In genomic region chr7:73977626-73978618, GRCh38 we compare ENCODE assay signal across 11 cellular contexts. TPM values are rescaled to one million over a fixed set of nuclear protein-coding genes. Genes with fewer than 3 reads are reported as not detected.
A peak's percentile ranks its signal among the peaks of the same experiment; 100 is the strongest.
DNase-seq lines count a peak whose midpoint lies in the region; TF ChIP-seq lines count a peak whose summit lies in the region.
"Had no signal": no experiment of that assay in that cellular context is flagged by ENCODE, and none has a peak within 500 bp of the region (broad histone marks: within the 10 kb centered on the region; RNA-seq: fewer than 3 reads in every experiment).

No MANE protein-coding gene starts in this region.

- no peak overlapping the region for H2AFZ ChIP-seq in smooth muscle cell (ENCODE audit: low read depth)

- POLR2A ChIA-PET in RWPE1 (lab: Yijun Ruan, JAX; ENCODE audit: low non-redundant PET) = no interaction called here

- no peak for DNase-seq in RWPE1 (ENCODE audit: low spot score)
- DNase-seq in fibroblast of villous mesenchyme (ENCODE audit: low read depth) = peak; percentile 28
- DNase-seq in renal cortical epithelial cell (ENCODE audit: low read depth) = peak; percentile 14
- DNase-seq in SIG-M5 (lab: John Stamatoyannopoulos, UW) = no peak
- no peak for DNase-seq in activated CD4-positive, CD25-positive, alpha-beta regulatory T cell treated with anti-CD3 and anti-CD28 coated beads, Interleukin-2, amount 50 U/mL, for 72 hours
- no peak for DNase-seq in smooth muscle cell (lab: John Stamatoyannopoulos, UW; ENCODE audit: unreplicated experiment)
- DNase-seq in occipital lobe (lab: John Stamatoyannopoulos, UW) = no peak
- DNase-seq: activated naive CD4-positive, alpha-beta T cell treated with anti-CD3 and anti-CD28 coated beads for 36 hours; stimulated activated CD4-positive, alpha-beta T cell treated with anti-CD3 and anti-CD28 coated beads, Interleukin-15, amount 100 ng/mL, for 24 hours had no signal

- H3K27ac ChIP-seq in BLaER1 = peak overlapping the region; percentile 76; the same call in 1 of the 2 replicates
- peak overlapping the region; percentile 9; the same call in 1 of the 2 replicates for H3K27ac ChIP-seq in RWPE1
- no peak overlapping the region for H3K27ac ChIP-seq in smooth muscle cell (ENCODE audit: low read depth)
- H3K27ac ChIP-seq: cardiac muscle cell had no signal

- H3K4me3 ChIP-seq in BLaER1 (no peak overlapping the region), fibroblast of villous mesenchyme (ENCODE audit: low read depth, low read length) (no peak overlapping the region), smooth muscle cell (no peak overlapping the region)
- H3K4me3 ChIP-seq: cardiac muscle cell had no signal

- H3K27me3 ChIP-seq in BLaER1 (no peaks in the 10 kb centered on the region), smooth muscle cell (ENCODE audit: low read depth) (peaks cover 12% of the 10 kb centered on the region)
- H3K27me3 ChIP-seq: cardiac muscle cell had no signal

- CTCF ChIA-PET in RWPE1 (lab: Yijun Ruan, JAX) = interaction anchor here (1.0 to 2.1 kb wide), 4 partner anchors 27 to 113 kb away, joined by 4 to 10 read pairs (median 6); no protein-coding TSS in a partner anchor

- H3K9me3 ChIP-seq in BLaER1 (no peaks in the 10 kb centered on the region), smooth muscle cell (replicated peaks; ENCODE audit: low read depth) (no peaks in the 10 kb centered on the region)

- H3K36me3 ChIP-seq in BLaER1 (no peaks in the 10 kb centered on the region), smooth muscle cell (ENCODE audit: low read depth) (no peaks in the 10 kb centered on the region)
- H3K36me3 ChIP-seq: cardiac muscle cell had no signal

- WGBS in smooth muscle cell (ENCODE audit: low lambda C conversion rate) = 72% methylated on average over 23 of the region's 23 CpGs

- H4K20me1 ChIP-seq in BLaER1 (no peaks in the 10 kb centered on the region), smooth muscle cell (ENCODE audit: low read depth) (no peaks in the 10 kb centered on the region)

- TF ChIP-seq CTCF in RWPE1 (conservative IDR thresholded peaks at IDR 0.05; ENCODE audit: low read depth) = no peak
- TF ChIP-seq CTCF in fibroblast of villous mesenchyme (IDR thresholded peaks at IDR 0.05; ENCODE audit: insufficient read depth, low read depth, low read length) = no peak
- TF ChIP-seq CTCF in smooth muscle cell (IDR thresholded peaks at IDR 0.05; ENCODE audit: borderline replicate concordance, insufficient read depth, poor library complexity, severe bottlenecking) = no peak

- no peaks in the 10 kb centered on the region for H3F3A ChIP-seq in smooth muscle cell (ENCODE audit: low read depth)

- H3K4me2 ChIP-seq in BLaER1 = peak overlapping the region; percentile 90
- H3K4me2 ChIP-seq in smooth muscle cell = no peak overlapping the region

- H3K79me2 ChIP-seq in smooth muscle cell (ENCODE audit: low read depth) = no peaks in the 10 kb centered on the region

- H3K9ac ChIP-seq in BLaER1 = no peak overlapping the region
- no peak overlapping the region for H3K9ac ChIP-seq in smooth muscle cell (ENCODE audit: low read depth)

- peaks cover 53% of the 10 kb centered on the region for H3K4me1 ChIP-seq in BLaER1
- H3K4me1 ChIP-seq in smooth muscle cell (ENCODE audit: low read depth) = no peaks in the 10 kb centered on the region

RNA-seq across cellular contexts. Expression of gene ELN, which starts 50.1 kb away (rescaled TPM):
- total RNA-seq in fibroblast of villous mesenchyme = under 0.01 and 0.64 TPM in 2 replicates
- 0.15 and 0.17 TPM in 2 replicates for total RNA-seq in renal cortical epithelial cell
- 0.13 and 1.1 TPM in 2 replicates for total RNA-seq in smooth muscle cell
- 0.21 TPM in 1 of 2 replicates, not detected in the other for polyA plus RNA-seq in smooth muscle cell
- 10.9 TPM for total RNA-seq in occipital lobe
- polyA plus RNA-seq: cardiac muscle cell had no signal

Comparison
In these comparisons a context has a peak if more than half of its experiments do, and no peak if none do; other contexts are left out.
1. DNase-seq: peak in fibroblast of villous mesenchyme (single experiment) and renal cortical epithelial cell (single experiment); none in RWPE1 (single experiment), SIG-M5 (single experiment), activated CD4-positive, CD25-positive, alpha-beta regulatory T cell treated with anti-CD3 and anti-CD28 coated beads, Interleukin-2, amount 50 U/mL, for 72 hours (single experiment), smooth muscle cell (single experiment) and occipital lobe (single experiment).